Comparison of ENCODE assay signal across 8 cellular contexts in genomic region chr17:56679148-56679766, GRCh38.
DNase-seq lines count a peak whose midpoint lies in the region; ATAC-seq and TF ChIP-seq lines count a peak whose summit lies in the region.

No MANE protein-coding gene starts in this region.

- intact Hi-C loops in dorsolateral prefrontal cortex (cut with DNase I) (loop anchor here in 1 of 2 donors (2.0 kb wide), 1 partner anchor 86 kb away; the partner anchor contains the start of gene NOG), lower leg skin (cut with DNase I; ENCODE audit: low total_unique reads) (no loop called here)

- 10 to 13% methylated on average over 11 of the region's 11 CpGs for WGBS in lower leg skin, 2 donors

- CTCF ChIA-PET in AG04449 (lab: Yijun Ruan, JAX), result interaction anchor here (0.8 to 3.7 kb wide), 7 partner anchors 13 to 177 kb away, joined by 3 to 30 read pairs (median 4); no protein-coding TSS in a partner anchor

- no peak for ATAC-seq in GM21825 (IDR thresholded peaks at IDR 0.05; ENCODE audit: unreplicated experiment)
- no peak for ATAC-seq in HG03520 (IDR thresholded peaks at IDR 0.05; ENCODE audit: unreplicated experiment)

- no peak overlapping the region for H3K27ac ChIP-seq in dorsolateral prefrontal cortex

- H3K4me3 ChIP-seq in AG04449 (ENCODE audit: low read depth, low read length) (peak overlapping the region; percentile 2), dorsolateral prefrontal cortex (peak overlapping the region; percentile 2 to 68 (median 47)), lower leg skin (ENCODE audit: low read depth, poor library complexity, severe bottlenecking) (no peak overlapping the region)

- TF ChIP-seq CTCF in AG04449 (IDR thresholded peaks at IDR 0.05; ENCODE audit: insufficient read depth, low read length, missing control alignments) (peak; percentile 52), GM10266 (IDR thresholded peaks at IDR 0.05; ENCODE audit: control insufficient read depth, insufficient read depth, low read depth, missing control alignments) (peak; percentile 33), dorsolateral prefrontal cortex (IDR thresholded peaks at IDR 0.05 in 54 of 56, conservative IDR thresholded peaks at IDR 0.05 in 2 of 56; ENCODE audit: low read depth in 1 of 56, partially characterized antibody in 56 of 56) (peak; percentile 40 to 75 (median 62)), lower leg skin (IDR thresholded peaks at IDR 0.05) (no peak)

- DNase-seq in AG04449 (ENCODE audit: low read depth, low spot score) (no peak), GM10266 (ENCODE audit: extremely low spot score) (peak; percentile 22), NCI-H748 (lab: John Stamatoyannopoulos, UW; ENCODE audit: unreplicated experiment) (peak; percentile 36), dorsolateral prefrontal cortex (no peak), lung microvascular endothelial cell (ENCODE audit: low read depth in 2 of 2) (peak; percentile 44 to 54), lower leg skin (ENCODE audit: low spot score in 2 of 2) (no peak)

- H3K27me3 ChIP-seq in dorsolateral prefrontal cortex, result peaks cover 0 to 83% (median 25%) of the 10 kb centered on the region in 45 donors

- no peak for TF ChIP-seq POLR2A in lower leg skin (IDR thresholded peaks at IDR 0.05)

- POLR2A ChIA-PET in AG04449 (lab: Yijun Ruan, JAX), result no interaction called here

Comparison
In these comparisons a context has a peak if more than half of its experiments do, and no peak if none do; other contexts are left out.
1. DNase-seq: peak in GM10266 (single experiment), NCI-H748 (single experiment) and lung microvascular endothelial cell (2 of 2); none in AG04449 (single experiment), dorsolateral prefrontal cortex (0 of 10) and lower leg skin (0 of 2).
2. CTCF ChIP-seq: peak in AG04449 (single experiment), GM10266 (single experiment) and dorsolateral prefrontal cortex (56 of 56); none in lower leg skin (0 of 3).